19 cellular contexts compared by ENCODE assay signal in genomic region chr4:13364653-13365052, GRCh38.
"Had no signal": no experiment of that assay in that cellular context is flagged by ENCODE, and none has a peak within 500 bp of the region (broad histone marks: within the 10 kb centered on the region; RNA-seq: fewer than 3 reads in every experiment).

No MANE protein-coding gene starts in this region.

- H3K4me3 ChIP-seq: coronary artery, dorsolateral prefrontal cortex, esophagus muscularis mucosa, gastrocnemius medialis, heart right ventricle, left lung, lower lobe of right lung, mucosa of descending colon had no signal

- H3K4me1 Mint-ChIP-seq: naive B cell had no signal

- H3K27me3 Mint-ChIP-seq: memory B cell, naive B cell had no signal

- H3K9me3 Mint-ChIP-seq: memory B cell, naive B cell had no signal

- H3K36me3 ChIP-seq: gastrocnemius medialis, lower lobe of right lung had no signal

- DNase-seq: dermis blood vessel endothelial cell; dorsolateral prefrontal cortex; effector CD4-positive, alpha-beta T cell; effector memory CD4-positive, alpha-beta T cell; foreskin melanocyte; gastrocnemius medialis; glutamatergic neuron; heart right ventricle; hippocampal formation; left cardiac atrium; left lung; left ventricle myocardium superior; lower lobe of right lung; mesendoderm; mucosa of descending colon; naive B cell had no signal

- H3K9me3 ChIP-seq: esophagus muscularis mucosa, gastrocnemius medialis, heart right ventricle, left lung, lower lobe of right lung, mucosa of descending colon had no signal

- ATAC-seq: gastrocnemius medialis, left cardiac atrium, mucosa of descending colon had no signal

- H3K4me3 Mint-ChIP-seq: memory B cell, naive B cell had no signal

- H3K4me1 ChIP-seq: gastrocnemius medialis, left lung, lower lobe of right lung had no signal

- H3K27me3 ChIP-seq: dorsolateral prefrontal cortex, esophagus muscularis mucosa, gastrocnemius medialis, heart right ventricle, left lung had no signal

- H3K27ac ChIP-seq: coronary artery, dorsolateral prefrontal cortex, esophagus muscularis mucosa, gastrocnemius medialis, heart right ventricle, left lung, lower lobe of right lung had no signal

- H3K27ac Mint-ChIP-seq: memory B cell had no signal
